In the genomic region with DNA sequence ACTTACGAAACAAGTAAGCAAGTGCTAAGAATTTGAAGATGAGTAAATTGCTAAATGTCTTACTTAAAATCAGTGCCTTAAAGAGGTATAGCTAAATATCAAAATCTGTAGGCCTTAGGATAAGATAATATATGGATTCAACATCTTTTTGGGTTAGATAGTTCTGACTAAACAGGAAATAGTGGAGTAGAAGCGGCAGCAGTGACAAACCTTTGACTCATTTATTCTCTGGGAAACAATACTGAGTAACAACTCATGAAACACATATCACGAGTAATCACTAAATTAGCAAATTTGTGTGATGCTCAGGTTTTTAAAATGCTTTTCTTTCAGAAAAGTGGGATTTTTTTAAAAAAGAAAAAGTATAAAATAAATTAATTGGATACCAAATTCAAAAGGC, we compare ENCODE assay signal across 15 cellular contexts.
"Had no signal": no experiment of that assay in that cellular context is flagged by ENCODE, and none has a peak within 500 bp of the region (broad histone marks: within the 10 kb centered on the region; RNA-seq: fewer than 3 reads in every experiment).

No MANE protein-coding gene starts in this region.

- DNase-seq: activated CD4-positive, alpha-beta T cell treated with anti-CD3 and anti-CD28 coated beads, Interleukin-2, amount 10 ng/mL, durations not matched to agents 7 days and 5 days; activated CD4-positive, CD25-positive, alpha-beta regulatory T cell; activated naive CD4-positive, alpha-beta T cell treated with anti-CD3 and anti-CD28 coated beads, Interleukin-2, amount 10 ng/mL, durations not matched to agents 7 days and 5 days; activated T-cell treated with anti-CD3 and anti-CD28 coated beads for 4 hours; adrenal gland; dorsolateral prefrontal cortex; esophagus squamous epithelium; left ventricle myocardium superior; mesendoderm; psoas muscle; stimulated activated naive CD4-positive, alpha-beta T cell treated with Interleukin-2 at 50 U/mL for 16 hours; upper lobe of right lung had no signal

- H3K27me3 ChIP-seq: adrenal gland, dorsolateral prefrontal cortex, esophagus squamous epithelium, gastroesophageal sphincter, upper lobe of right lung had no signal

- ATAC-seq: activated T-helper 17 cell treated with anti-CD3 and anti-CD28 coated beads, Interleukin-2, amount 50 U/mL, for 72 hours; gastroesophageal sphincter; left ventricle myocardium superior; psoas muscle; sciatic nerve; upper lobe of right lung had no signal

- H3K36me3 ChIP-seq: adrenal gland, esophagus squamous epithelium, gastroesophageal sphincter, upper lobe of right lung had no signal

- H3K9me3 ChIP-seq: adrenal gland, gastroesophageal sphincter, psoas muscle, upper lobe of right lung had no signal

- H3K4me3 ChIP-seq: adrenal gland, dorsolateral prefrontal cortex, esophagus squamous epithelium, gastroesophageal sphincter, psoas muscle, upper lobe of right lung had no signal
